8 cellular contexts compared by ENCODE assay signal in the genomic region with DNA sequence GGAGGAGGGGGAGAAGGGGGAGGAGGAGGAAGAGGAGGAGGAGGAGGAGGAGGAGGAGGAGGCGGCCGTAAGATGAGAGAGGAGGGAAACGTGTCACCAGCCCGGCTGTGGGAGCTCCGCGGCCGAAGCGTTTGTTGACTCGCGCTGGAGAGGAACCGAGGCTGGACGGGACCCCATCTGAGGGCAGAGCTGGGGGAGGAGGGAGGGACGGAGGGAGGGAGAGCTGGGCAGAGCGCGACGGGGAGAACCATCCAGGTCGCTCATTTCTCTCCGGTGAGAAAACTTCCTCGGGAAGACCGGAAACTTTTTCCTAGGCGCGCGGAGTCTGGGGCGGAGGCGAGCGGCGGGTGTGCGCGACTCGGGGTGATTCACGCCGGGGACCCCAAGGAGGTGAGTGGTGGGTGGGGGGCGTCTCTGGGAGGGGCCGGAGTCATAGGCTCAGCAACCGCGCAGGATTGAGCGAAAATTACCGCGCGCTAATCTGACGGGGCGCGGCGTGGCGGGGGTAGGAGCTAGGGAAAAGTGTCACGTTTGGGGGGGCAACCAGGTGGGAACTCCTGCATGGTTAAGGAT.
DNase-seq lines count a peak whose midpoint lies in the region; ATAC-seq, FAIRE-seq and TF ChIP-seq lines count a peak whose summit lies in the region.

No MANE protein-coding gene starts in this region.

- peaks cover 14% of the 10 kb centered on the region for H3K27me3 ChIP-seq in MM.1S (replicated peaks; ENCODE audit: insufficient read depth, low read length)
- peaks cover 3 to 48% of the 10 kb centered on the region in 2 experiments for H3K27me3 ChIP-seq in HepG2 (ENCODE audit: control insufficient read depth in 1 of 2, insufficient read depth in 2 of 2, low read length in 2 of 2)
- H3K27me3 ChIP-seq in subcutaneous abdominal adipose tissue (ENCODE audit: control insufficient read depth in 5 of 5, insufficient read depth in 4 of 5, low read length in 5 of 5): no peaks in the 10 kb centered on the region

- no peaks in the 10 kb centered on the region for H3F3A ChIP-seq in MM.1S (ENCODE audit: insufficient read depth, low read length)

- H3K9ac ChIP-seq in MM.1S (ENCODE audit: low read length): peak overlapping the region; percentile 59
- no peak overlapping the region for H3K9ac ChIP-seq in HepG2 (ENCODE audit: insufficient read depth, low read depth, low read length)
- H3K9ac ChIP-seq in subcutaneous abdominal adipose tissue (ENCODE audit: low read length in 5 of 5): peak overlapping the region in 4 of 5 donors; percentile 60 to 88 (median 68)

- CTCF ChIA-PET in HepG2 (lab: Yijun Ruan, JAX; ENCODE audit: low intra/inter-chr PET ratio, low total read pairs): no interaction called here

- BruUV-seq in HepG2 (replicated peaks; lab: Mats Ljungman, UMichigan): no TSS peak

- TF ChIP-seq CTCF in MM.1S (IDR thresholded peaks at IDR 0.05; ENCODE audit: low read length) (no peak), HepG2 (CRISPR knock-in tag; IDR thresholded peaks at IDR 0.05) (no peak)

- H3K79me2 ChIP-seq in MM.1S (ENCODE audit: low read length): no peaks in the 10 kb centered on the region
- no peaks in the 10 kb centered on the region for H3K79me2 ChIP-seq in HepG2 (ENCODE audit: insufficient read depth, low read length)

- peak; percentile 68 for DNase-seq in EH (ENCODE audit: low read depth)
- no peak for DNase-seq in MM.1S
- no peak for DNase-seq in caudate nucleus (lab: John Stamatoyannopoulos, UW)
- DNase-seq in HepG2 (ENCODE audit: low spot score): no peak
- DNase-seq in NCI-H187 treated with DMSO at 0.1 percent for 48 hours (lab: John Stamatoyannopoulos, UW): no peak
- no peak for DNase-seq in NCI-H2081 (lab: John Stamatoyannopoulos, UW)

- no peak for TF ChIP-seq RAD21 in HepG2 (CRISPR knock-in tag; IDR thresholded peaks at IDR 0.05)

- no peak for TF ChIP-seq POLR2A in HepG2 (IDR thresholded peaks at IDR 0.05; ENCODE audit: insufficient read depth in 1 of 2, low read depth in 2 of 2, low read length in 2 of 2)

- intact Hi-C loops in HepG2 (cut with micrococcal nuclease; ENCODE audit: unreplicated experiment): no loop called here

- H3K4me3 ChIP-seq in MM.1S (ENCODE audit: low read length) (peak overlapping the region; percentile 91), HepG2 (replicated peaks in 1 of 3; ENCODE audit: insufficient read depth in 1 of 3, low read depth in 2 of 3, low read length in 3 of 3) (no peak overlapping the region), subcutaneous abdominal adipose tissue (ENCODE audit: low read depth in 1 of 5, low read length in 5 of 5) (peak overlapping the region; percentile 80 to 94 (median 91))

- no peak overlapping the region for H3K27ac ChIP-seq in MM.1S (ENCODE audit: low read length)
- H3K27ac ChIP-seq in caudate nucleus (ENCODE audit: low read depth, low read length): peak overlapping the region; percentile 26
- no peak overlapping the region for H3K27ac ChIP-seq in HepG2 (ENCODE audit: extremely low read length, insufficient read depth, low read length)
- peak overlapping the region; percentile 37 for H3K27ac ChIP-seq in subcutaneous abdominal adipose tissue (ENCODE audit: low read depth, low read length)

- H3K4me1 ChIP-seq in MM.1S (ENCODE audit: low read length) (peaks cover 6% of the 10 kb centered on the region), HepG2 (ENCODE audit: insufficient read depth, low read length) (no peaks in the 10 kb centered on the region), subcutaneous abdominal adipose tissue (ENCODE audit: control insufficient read depth in 5 of 5, insufficient read depth in 5 of 5, low read length in 5 of 5) (peaks cover 3 to 41% (median 36%) of the 10 kb centered on the region in 5 donors)

- no peaks in the 10 kb centered on the region for H4K20me1 ChIP-seq in MM.1S (ENCODE audit: insufficient read depth, low read length)
- H4K20me1 ChIP-seq in HepG2 (ENCODE audit: insufficient read depth, low read length): peaks cover 3% of the 10 kb centered on the region; the same call in 1 of the 2 replicates

- ATAC-seq in HepG2 (no peak), HG02571 (IDR thresholded peaks at IDR 0.05; ENCODE audit: unreplicated experiment) (no peak)

- in situ Hi-C loops in HepG2 (cut with HindIII; ENCODE audit: extremely low pct_ligation_motif_present, low pct_unique_long_range_greater_than_20kb): no loop called here

- H3K4me2 ChIP-seq in MM.1S (ENCODE audit: low read depth, low read length): peak overlapping the region; percentile 90
- peak overlapping the region; percentile 23; the same call in 1 of the 2 replicates for H3K4me2 ChIP-seq in HepG2 (ENCODE audit: low read depth, low read length)

- H3K36me3 ChIP-seq in MM.1S (replicated peaks; ENCODE audit: insufficient read depth, low read length): no peaks in the 10 kb centered on the region
- H3K36me3 ChIP-seq in HepG2 (replicated peaks in 1 of 2; ENCODE audit: control insufficient read depth in 1 of 2, insufficient read depth in 2 of 2, low read length in 2 of 2): no peaks in the 10 kb centered on the region
- no peaks in the 10 kb centered on the region for H3K36me3 ChIP-seq in subcutaneous abdominal adipose tissue (ENCODE audit: control insufficient read depth in 5 of 5, insufficient read depth in 5 of 5, low read length in 5 of 5)

- WGBS in HepG2 (ENCODE audit: low lambda C conversion rate): 22% methylated on average over 41 of the region's 46 CpGs

- POLR2A ChIA-PET in HepG2 (lab: Yijun Ruan, JAX): no interaction called here

- no peaks in the 10 kb centered on the region for H3K9me2 ChIP-seq in MM.1S (replicated peaks; ENCODE audit: insufficient read depth, low read length)

- H3K9me3 ChIP-seq in MM.1S (replicated peaks; ENCODE audit: insufficient read depth, low read length) (no peaks in the 10 kb centered on the region), HepG2 (ENCODE audit: low read length) (no peaks in the 10 kb centered on the region), subcutaneous abdominal adipose tissue (ENCODE audit: control insufficient read depth in 5 of 5, low read length in 5 of 5) (no peaks in the 10 kb centered on the region)

- no peak for FAIRE-seq in HepG2 (lab: Jason Lieb, UNC)

- no peak for TF ChIP-seq EP300 in HepG2 (IDR thresholded peaks at IDR 0.05; ENCODE audit: low read depth in 2 of 2, low read length in 2 of 2)
- TF ChIP-seq EP300 in HepG2 (CRISPR knock-in tag; IDR thresholded peaks at IDR 0.05; ENCODE audit: borderline replicate concordance): no peak

- H2AFZ ChIP-seq in MM.1S (ENCODE audit: low read length): peak overlapping the region; percentile 82
- H2AFZ ChIP-seq in HepG2 (ENCODE audit: low read length): no peak overlapping the region

TF ChIP-seq in HepG2, 621 proteins besides CTCF, POLR2A, EP300 and RAD21:
- TF ChIP-seq TEAD3 (CRISPR knock-in tag; optimal IDR thresholded peaks at IDR 0.05; ENCODE audit: borderline replicate concordance) (no peak), PCBP1 (IDR thresholded peaks at IDR 0.05; ENCODE audit: borderline replicate concordance, low read depth, low read length) (0 out of 2 replicates have a peak, but pooled peaks have one; percentile 63)

Comparison
In these comparisons a context has a peak if more than half of its experiments do, and no peak if none do; other contexts are left out.
1. H3K27ac ChIP-seq: peak in caudate nucleus (single experiment) and subcutaneous abdominal adipose tissue (single experiment); none in MM.1S (single experiment) and HepG2 (single experiment).
2. H3K4me3 ChIP-seq: peak in MM.1S (single experiment) and subcutaneous abdominal adipose tissue (5 of 5); none in HepG2 (0 of 3).